Comparison of ENCODE assay signal across 8 cellular contexts in the genomic region with DNA sequence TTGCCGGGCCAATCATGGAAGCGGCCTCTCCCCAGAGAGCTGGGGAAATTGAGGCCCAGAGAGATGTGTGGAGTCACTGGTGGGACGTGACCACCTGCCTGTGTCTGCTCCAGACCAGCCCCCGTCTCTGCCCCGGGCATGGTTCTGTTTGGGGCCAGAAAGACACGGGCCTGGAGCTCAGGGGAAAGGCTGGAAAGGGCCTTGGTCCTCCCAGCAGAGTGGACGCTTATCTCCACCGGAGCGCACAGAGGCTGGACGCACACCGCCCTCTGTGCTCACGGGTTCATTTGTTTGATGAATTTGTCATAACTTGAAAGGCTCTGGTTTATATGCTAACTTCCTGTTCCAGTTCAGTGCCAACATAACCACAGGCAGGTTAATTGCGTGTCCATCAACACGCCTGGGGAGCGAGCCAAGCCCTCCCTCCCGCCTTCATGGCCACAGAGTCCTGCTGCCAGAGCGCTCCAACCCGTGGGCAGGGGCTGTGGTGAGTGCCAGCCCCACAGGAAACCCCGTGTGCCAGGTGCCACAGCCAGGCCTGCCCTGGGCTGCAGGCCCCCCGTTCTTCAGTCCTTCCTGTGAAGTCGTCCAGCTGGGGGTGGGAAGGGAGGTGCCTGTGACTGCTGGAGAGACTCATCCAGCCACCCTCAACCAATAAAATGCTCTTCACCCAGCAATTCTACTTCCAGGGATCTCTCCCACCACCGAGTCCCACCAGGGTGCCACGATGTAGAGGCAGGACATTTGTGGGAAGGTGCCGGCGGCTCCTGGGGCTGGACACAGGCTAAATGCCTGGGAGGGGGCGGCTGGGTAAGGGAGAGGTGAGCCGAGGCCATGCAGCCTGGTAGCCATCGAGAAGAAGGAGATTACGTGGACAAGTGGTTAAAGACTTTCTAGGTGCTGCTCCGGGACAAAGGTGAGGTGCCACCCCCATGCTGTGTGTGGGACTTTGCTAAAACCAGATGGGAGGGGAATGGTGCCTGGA. TPM values are rescaled to one million over a fixed set of nuclear protein-coding genes. Genes with fewer than 3 reads are reported as not detected.
DNase-seq lines count a peak whose midpoint lies in the region; ATAC-seq and TF ChIP-seq lines count a peak whose summit lies in the region.

No MANE protein-coding gene starts in this region.

- WGBS in ectodermal cell, 2 experiments: 88% methylated on average over 30 of the region's 30 CpGs

- no peaks in the 10 kb centered on the region for H4K20me1 ChIP-seq in neural cell (ENCODE audit: insufficient read depth)

- no peaks in the 10 kb centered on the region for H3K9me2 ChIP-seq in neural cell (ENCODE audit: insufficient read depth, low read length)

- H3K27me3 ChIP-seq in Peyer's patch: no peaks in the 10 kb centered on the region
- H3K27me3 ChIP-seq in ectodermal cell (ENCODE audit: control insufficient read depth, insufficient read depth, low read length, poor library complexity, severe bottlenecking): peaks cover 39% of the 10 kb centered on the region
- H3K27me3 ChIP-seq in neural cell (ENCODE audit: insufficient read depth, low read depth, low read length): no peaks in the 10 kb centered on the region

- H2AFZ ChIP-seq in neural cell (ENCODE audit: low read depth, low read length): no peak overlapping the region

- H3K79me2 ChIP-seq in neural cell (replicated peaks; ENCODE audit: insufficient read depth, low read length): no peaks in the 10 kb centered on the region

- no peak for ATAC-seq in HG03439 (IDR thresholded peaks at IDR 0.05; ENCODE audit: unreplicated experiment)

- H3K4me1 ChIP-seq in Peyer's patch: peaks cover 8 to 29% (median 14%) of the 10 kb centered on the region in 4 donors
- peaks cover 14% of the 10 kb centered on the region for H3K4me1 ChIP-seq in ectodermal cell (ENCODE audit: control insufficient read depth, insufficient read depth, low read length)

- no peak overlapping the region for H3K9ac ChIP-seq in neural cell (ENCODE audit: low read length)

- DNase-seq in HT-29 (ENCODE audit: low spot score) (peak; percentile 89), Peyer's patch (peak in 2 of 3 donors; percentile 84 to 87), epidermal melanocyte (ENCODE audit: insufficient read length, low spot score) (no peak), germinal center (ENCODE audit: low spot score) (no peak), anterior cingulate cortex (lab: John Stamatoyannopoulos, UW) (no peak)

- TF ChIP-seq CTCF in Peyer's patch (IDR thresholded peaks at IDR 0.05): no peak
- no peak for TF ChIP-seq CTCF in neural cell (IDR thresholded peaks at IDR 0.05; ENCODE audit: poor library complexity, severe bottlenecking)

- H3F3A ChIP-seq in neural cell (ENCODE audit: insufficient read depth, low read length, poor library complexity, severe bottlenecking): no peaks in the 10 kb centered on the region

- H3K9me3 ChIP-seq in Peyer's patch (no peaks in the 10 kb centered on the region), ectodermal cell (ENCODE audit: control insufficient read depth, low read length) (no peaks in the 10 kb centered on the region), neural cell (ENCODE audit: low read length) (no peaks in the 10 kb centered on the region)

- no peak for TF ChIP-seq RAD21 in neural cell (conservative IDR thresholded peaks at IDR 0.05)

- TF ChIP-seq EP300 in neural cell (conservative IDR thresholded peaks at IDR 0.05; ENCODE audit: poor library complexity, severe bottlenecking): no peak

- peak; percentile 69 to 91 for TF ChIP-seq POLR2A in Peyer's patch (IDR thresholded peaks at IDR 0.05)

- H3K27ac ChIP-seq in Peyer's patch: peak overlapping the region in 3 of 4 donors; percentile 74 to 96 (median 87)
- no peak overlapping the region for H3K27ac ChIP-seq in ectodermal cell (ENCODE audit: insufficient read depth, low read depth, low read length, poor library complexity, severe bottlenecking)
- no peak overlapping the region for H3K27ac ChIP-seq in neural cell (ENCODE audit: low read length)

- H3K4me3 ChIP-seq in Peyer's patch (peak overlapping the region in 2 of 4 donors; percentile 42 to 46), ectodermal cell (ENCODE audit: insufficient read depth, low read depth, low read length) (peak overlapping the region; percentile 10), neural cell (ENCODE audit: low read length) (peak overlapping the region; percentile 18)

- H3K36me3 ChIP-seq in Peyer's patch (no peaks in the 10 kb centered on the region), ectodermal cell (ENCODE audit: control insufficient read depth, insufficient read depth, low read length) (no peaks in the 10 kb centered on the region), neural cell (ENCODE audit: insufficient read depth, low read length) (no peaks in the 10 kb centered on the region)

- no peak overlapping the region for H3K4me2 ChIP-seq in neural cell (ENCODE audit: low read length)

TF ChIP-seq in neural cell, 6 proteins besides CTCF, POLR2A, EP300 and RAD21:
- TF ChIP-seq POLR2AphosphoS5 (IDR thresholded peaks at IDR 0.05) (no peak), SMC3 (conservative IDR thresholded peaks at IDR 0.05; ENCODE audit: poor library complexity) (no peak), TAF1 (IDR thresholded peaks at IDR 0.05; ENCODE audit: low read depth) (no peak), EZH2 (IDR thresholded peaks at IDR 0.05; ENCODE audit: borderline replicate concordance, insufficient read depth, low read length, poor library complexity, severe bottlenecking) (no peak), REST (IDR thresholded peaks at IDR 0.05; ENCODE audit: borderline replicate concordance) (no peak), MXI1 (conservative IDR thresholded peaks at IDR 0.05; ENCODE audit: poor library complexity, severe bottlenecking) (no peak)

RNA-seq across cellular contexts. Expression of gene BAHCC1, which starts 29.4 kb away (rescaled TPM):
- total RNA-seq in HT-29 (2014; rRNA removed; shearing (Covaris generic)): 10.4 and 11.6 TPM in 2 replicates
- total RNA-seq in Peyer's patch: 10 to 100 TPM; 11.6 to 43.0 (median 23.9) TPM
- polyA plus RNA-seq in ectodermal cell (2013, experiment 1 of 4): 26.9 TPM
- 37.1 TPM for polyA plus RNA-seq in ectodermal cell (2013, experiment 2 of 4)
- polyA plus RNA-seq in ectodermal cell (2013, experiment 3 of 4): 32.4 TPM
- polyA plus RNA-seq in ectodermal cell (2013, experiment 4 of 4): 38.6 TPM
- polyA plus RNA-seq in neural cell: 12.4 and 14.2 TPM in 2 replicates
- polyA minus RNA-seq in neural cell: 20.7 and 24.9 TPM in 2 replicates

Comparison
In these comparisons a context has a peak if more than half of its experiments do, and no peak if none do; other contexts are left out.
1. DNase-seq: peak in HT-29 (single experiment) and Peyer's patch (2 of 3); none in epidermal melanocyte (single experiment), germinal center (single experiment) and anterior cingulate cortex (0 of 58).
2. H3K27ac ChIP-seq: peak in Peyer's patch (3 of 4); none in ectodermal cell (single experiment) and neural cell (single experiment).